ENCODE assay signal across 24 cellular contexts in the genomic region with DNA sequence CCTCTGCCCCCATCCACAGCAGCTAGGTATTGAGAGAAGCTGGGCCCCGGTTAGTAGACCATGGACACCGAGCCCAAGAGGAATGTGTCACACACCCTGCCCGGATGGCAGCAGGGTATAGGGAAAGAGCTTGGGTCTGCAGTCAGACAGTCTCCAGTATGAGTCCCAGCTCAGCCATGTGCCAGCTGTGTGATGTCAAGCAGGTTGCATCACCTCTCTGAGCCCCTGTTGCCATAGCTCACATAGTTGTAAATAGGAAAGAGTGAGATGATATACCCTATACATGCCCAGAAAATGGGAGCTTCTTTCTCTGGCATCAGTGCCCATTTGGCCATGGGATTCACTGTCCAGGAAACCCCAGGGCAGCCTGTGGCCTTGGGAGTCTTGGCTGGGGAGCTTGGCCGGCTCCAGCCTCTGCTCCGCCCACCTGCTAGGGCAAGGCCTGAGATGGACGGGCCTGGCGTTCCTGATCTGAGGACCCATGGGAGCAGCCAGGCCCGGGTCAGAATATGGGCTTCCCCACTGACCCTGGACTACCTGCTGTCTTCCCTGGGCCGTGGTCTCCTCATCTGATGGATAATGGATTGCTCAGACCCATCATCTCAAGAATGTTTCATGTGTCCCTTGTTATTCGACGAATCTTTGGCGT. TPM values are rescaled to one million over a fixed set of nuclear protein-coding genes. Genes with fewer than 3 reads are reported as not detected.
DNase-seq lines count a peak whose midpoint lies in the region; ATAC-seq, FAIRE-seq and TF ChIP-seq lines count a peak whose summit lies in the region.
"Had no signal": no experiment of that assay in that cellular context is flagged by ENCODE, and none has a peak within 500 bp of the region (broad histone marks: within the 10 kb centered on the region; RNA-seq: fewer than 3 reads in every experiment).

No MANE protein-coding gene starts in this region.

- no peak overlapping the region for H3K9ac ChIP-seq in adipocyte (ENCODE audit: low read length)

- intact Hi-C loops in posterior vena cava (cut with DNase I), result no loop called here

- CTCF ChIA-PET in A549 (lab: Yijun Ruan, JAX), result interaction anchor here (0.7 to 13.9 kb wide), 9 partner anchors 16 to 283 kb away, joined by 3 to 168 read pairs (median 4); partner anchors contain the start of gene CD300LG

- H3K9me3 ChIP-seq in A549 (no peaks in the 10 kb centered on the region), adipocyte (ENCODE audit: control insufficient read depth, low read length) (no peaks in the 10 kb centered on the region)
- H3K9me3 ChIP-seq: adrenal gland had no signal

- peaks cover 57% of the 10 kb centered on the region for H3K27me3 ChIP-seq in adipocyte (replicated peaks; ENCODE audit: control insufficient read depth, insufficient read depth, low read length)

- no peak for TF ChIP-seq EP300 in A549 (IDR thresholded peaks at IDR 0.05)

- no peak for FAIRE-seq in A549 (lab: Jason Lieb, UNC)
- FAIRE-seq: GM12878, HTR-8/SVneo had no signal

- H3K4me1 ChIP-seq in A549, result peaks cover 5% of the 10 kb centered on the region; the same call in 1 of the 3 replicates
- peaks cover 8% of the 10 kb centered on the region for H3K4me1 ChIP-seq in adipocyte (ENCODE audit: control insufficient read depth, insufficient read depth, low read length)

- H3K27ac ChIP-seq in A549, result peak overlapping the region; percentile 25 to 39; a peak in 1 of 6 replicates
- H3K27ac ChIP-seq: SK-N-MC had no signal

- WGBS in A549 (ENCODE audit: missing lambda C conversion rate), result 72% methylated on average over 12 of the region's 12 CpGs

- H3K4me2 ChIP-seq in A549, result no peak overlapping the region

- H3K4me3 ChIP-seq in A549 (no peak overlapping the region), adipocyte (ENCODE audit: low read length) (no peak overlapping the region), fibroblast of villous mesenchyme (ENCODE audit: low read depth, low read length) (no peak overlapping the region)
- H3K4me3 ChIP-seq: adrenal gland, GM12878, SK-N-MC had no signal

- TF ChIP-seq RAD21 in A549 (conservative IDR thresholded peaks at IDR 0.05 in 1 of 2, IDR thresholded peaks at IDR 0.05 in 1 of 2), result no peak

- no peak for TF ChIP-seq POLR2A in A549 (IDR thresholded peaks at IDR 0.05; ENCODE audit: low read length)

- ATAC-seq in A549 (no peak), HG02759 (IDR thresholded peaks at IDR 0.05; ENCODE audit: unreplicated experiment) (no peak)
- ATAC-seq: activated CD8-positive, alpha-beta memory T cell treated with anti-CD3 and anti-CD28 coated beads, Interleukin-2, amount 10 ng/mL, durations not matched to agents 7 days and 5 days; effector memory CD8-positive, alpha-beta T cell; GM12878 had no signal

- POLR2A ChIA-PET in A549 (lab: Yijun Ruan, JAX), result no interaction called here

- no peak for DNase-seq in A549 (ENCODE audit: low read depth in 1 of 2, low spot score in 1 of 2)
- DNase-seq in adipocyte (ENCODE audit: low read depth), result peak; percentile 26
- peak; percentile 6 for DNase-seq in fibroblast of villous mesenchyme (ENCODE audit: low read depth)
- DNase-seq in posterior vena cava (ENCODE audit: low spot score), result peak; percentile 71
- no peak for DNase-seq in T-helper 9 cell
- no peak for DNase-seq in DMS 273 treated with DMSO at 0.1 percent for 48 hours (lab: John Stamatoyannopoulos, UW)
- DNase-seq in activated CD4-positive, alpha-beta T cell treated with anti-CD3 and anti-CD28 coated beads, Interleukin-2, amount 50 U/mL, for 48 hours, result no peak
- DNase-seq: activated CD8-positive, alpha-beta memory T cell treated with anti-CD3 and anti-CD28 coated beads, Interleukin-2, amount 10 ng/mL, durations not matched to agents 7 days and 5 days; activated effector memory CD4-positive, alpha-beta T cell treated with Interleukin-2 at 50 U/mL for 16 hours; effector memory CD8-positive, alpha-beta T cell; NCI-H1417 treated with DMSO at 0.1 percent for 48 hours; NCI-H2171; NCI-H774; nephron progenitor cell; stimulated activated CD4-positive, alpha-beta T cell treated with anti-CD3 and anti-CD28 coated beads, Interleukin-4, amount 100 ng/mL, for 4 hours had no signal

- no peak for TF ChIP-seq CTCF in A549 (IDR thresholded peaks at IDR 0.05)
- no peak for TF ChIP-seq CTCF in fibroblast of villous mesenchyme (IDR thresholded peaks at IDR 0.05; ENCODE audit: insufficient read depth, low read depth, low read length)

- H3K36me3 ChIP-seq in adipocyte (ENCODE audit: control insufficient read depth, insufficient read depth, low read length, severe bottlenecking), result no peaks in the 10 kb centered on the region
- H3K36me3 ChIP-seq: adrenal gland had no signal

TF ChIP-seq in A549, 52 proteins besides CTCF, POLR2A, EP300 and RAD21:
- TF ChIP-seq FOSB (CRISPR knock-in tag; IDR thresholded peaks at IDR 0.05) (no peak), CBX8 (IDR thresholded peaks at IDR 0.05) (no peak), BCL3 (IDR thresholded peaks at IDR 0.05) (no peak), RNF2 (IDR thresholded peaks at IDR 0.05; ENCODE audit: borderline replicate concordance, low read depth) (no peak), E2F6 (IDR thresholded peaks at IDR 0.05; ENCODE audit: borderline replicate concordance, low read depth) (no peak), HOXB5 (CRISPR knock-in tag; IDR thresholded peaks at IDR 0.05) (no peak), SMC3 (IDR thresholded peaks at IDR 0.05) (no peak)

RNA-seq across cellular contexts. Expression of gene CD300LG, which starts 13.2 kb away (rescaled TPM):
- polyA plus RNA-seq in A549 (2011; rRNA removed) (not detected in 2 replicates), A549 (2017; fragmentation: RNase III; extraction: RNeasy Plus Mini Kit Qiagen cat#74134 plus additional on column Dnase treatment) (not detected in 3 replicates)
- 0.03 TPM in 1 of 2 replicates, not detected in the other for polyA plus RNA-seq in A549 (2012; cell fraction: cytosol; rRNA removed)
- polyA plus RNA-seq in A549 (2012; cell fraction: nucleus; rRNA removed), result not detected in 2 replicates
- not detected in 2 replicates for polyA minus RNA-seq in A549 (2011; rRNA and poly(A)+ RNA removed)
- total RNA-seq in fibroblast of villous mesenchyme (not detected in 2 replicates), posterior vena cava (1 to 10 TPM; 3.5 to 5.1 TPM)
- total RNA-seq: activated CD8-positive, alpha-beta memory T cell treated with anti-CD3 and anti-CD28 coated beads, Interleukin-2, amount 10 ng/mL, durations not matched to agents 7 days and 5 days; GM12878; H4; kidney epithelial cell; mesothelial cell of epicardium; progenitor cell of endocrine pancreas had no signal
- polyA plus RNA-seq: GM12878 had no signal

RNA-seq across cellular contexts. Expression of gene MPP3, which starts 27.3 kb away (rescaled TPM):
- 15.5 and 20.3 TPM in 2 replicates for polyA plus RNA-seq in A549 (2011; rRNA removed)
- 22.5 and 23.2 TPM in 2 replicates for polyA plus RNA-seq in A549 (2012; cell fraction: cytosol; rRNA removed)
- 121 and 123 TPM in 2 replicates for polyA plus RNA-seq in A549 (2012; cell fraction: nucleus; rRNA removed)
- 21.4 to 27.4 TPM (median 25.3 TPM) in 3 replicates for polyA plus RNA-seq in A549 (2017; fragmentation: RNase III; extraction: RNeasy Plus Mini Kit Qiagen cat#74134 plus additional on column Dnase treatment)
- polyA minus RNA-seq in A549 (2011; rRNA and poly(A)+ RNA removed), result 11.6 and 14.8 TPM in 2 replicates
- total RNA-seq in fibroblast of villous mesenchyme, result 8.7 and 9.1 TPM in 2 replicates
- total RNA-seq in posterior vena cava, result 10 to 100 TPM in 1 of 2 donors, 1 to 10 TPM in 1; 8.5 to 10.2 TPM
- total RNA-seq: activated CD8-positive, alpha-beta memory T cell treated with anti-CD3 and anti-CD28 coated beads, Interleukin-2, amount 10 ng/mL, durations not matched to agents 7 days and 5 days; GM12878 had no signal
- polyA plus RNA-seq: GM12878 had no signal

RNA-seq across cellular contexts. Expression of gene MPP2, which starts 47.1 kb away (rescaled TPM):
- polyA plus RNA-seq in A549 (2011; rRNA removed) (3.8 and 4.1 TPM in 2 replicates), A549 (2017; fragmentation: RNase III; extraction: RNeasy Plus Mini Kit Qiagen cat#74134 plus additional on column Dnase treatment) (3.4 to 4.2 TPM (median 3.7 TPM) in 3 replicates)
- polyA plus RNA-seq in A549 (2012; cell fraction: cytosol; rRNA removed), result 7.0 and 7.5 TPM in 2 replicates
- 8.6 and 10.5 TPM in 2 replicates for polyA plus RNA-seq in A549 (2012; cell fraction: nucleus; rRNA removed)
- polyA minus RNA-seq in A549 (2011; rRNA and poly(A)+ RNA removed), result 7.3 and 7.4 TPM in 2 replicates
- total RNA-seq in fibroblast of villous mesenchyme (under 0.01 and 1.3 TPM in 2 replicates), posterior vena cava (10 to 100 TPM; 11.4 to 15.5 TPM)

Comparison
In these comparisons a context has a peak if more than half of its experiments do, and no peak if none do; other contexts are left out.
1. DNase-seq: peak in adipocyte (single experiment), fibroblast of villous mesenchyme (single experiment) and posterior vena cava (single experiment); none in A549 (0 of 2), T-helper 9 cell (single experiment), DMS 273 treated with DMSO at 0.1 percent for 48 hours (single experiment) and activated CD4-positive, alpha-beta T cell treated with anti-CD3 and anti-CD28 coated beads, Interleukin-2, amount 50 U/mL, for 48 hours (0 of 2).